1 cellular context compared by ENCODE assay signal in genomic region chr20:3781153-3781910, GRCh38.
TF ChIP-seq lines count a peak whose summit lies in the region.

A gene with protein sequence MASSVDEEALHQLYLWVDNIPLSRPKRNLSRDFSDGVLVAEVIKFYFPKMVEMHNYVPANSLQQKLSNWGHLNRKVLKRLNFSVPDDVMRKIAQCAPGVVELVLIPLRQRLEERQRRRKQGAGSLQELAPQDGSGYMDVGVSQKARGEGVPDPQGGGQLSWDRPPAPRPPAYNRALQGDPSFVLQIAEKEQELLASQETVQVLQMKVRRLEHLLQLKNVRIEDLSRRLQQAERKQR (minus strand): TSS chr20:3781448. CDS start chr20:3781287, 161 bp downstream.

TF ChIP-seq in IMR-90, 13 proteins besides CTCF, POLR2A, EP300 and RAD21:
- TF ChIP-seq NFE2L2 (IDR thresholded peaks at IDR 0.05; ENCODE audit: low read depth, low read length): no peak
- no peak for TF ChIP-seq CEBPB (IDR thresholded peaks at IDR 0.05; ENCODE audit: low read depth, low read length)
- no peak for TF ChIP-seq MAFK (IDR thresholded peaks at IDR 0.05; ENCODE audit: low read depth, low read length)
- no peak for TF ChIP-seq BHLHE40 (IDR thresholded peaks at IDR 0.05; ENCODE audit: low read depth, low read length)
- no peak for TF ChIP-seq MAZ (IDR thresholded peaks at IDR 0.05; ENCODE audit: borderline replicate concordance, low read depth, low read length)
- no peak for TF ChIP-seq CHD1 (IDR thresholded peaks at IDR 0.05; ENCODE audit: low read depth, low read length)
- no peak for TF ChIP-seq RCOR1 (IDR thresholded peaks at IDR 0.05; ENCODE audit: insufficient replicate concordance, low read length)
- TF ChIP-seq MXI1 (IDR thresholded peaks at IDR 0.05; ENCODE audit: borderline replicate concordance, low read depth, low read length): peak; percentile 73
- no peak for TF ChIP-seq RFX5 (IDR thresholded peaks at IDR 0.05; ENCODE audit: low read depth, low read length)
- TF ChIP-seq FOS (IDR thresholded peaks at IDR 0.05; ENCODE audit: low read depth, low read length): no peak
- TF ChIP-seq SMC3 (IDR thresholded peaks at IDR 0.05; ENCODE audit: low read depth, low read length): peak; percentile 56; the same call in 1 of the 2 replicates
